29 cellular contexts compared by ENCODE assay signal in genomic region chr12:93199831-93200236, GRCh38.
A peak's percentile ranks its signal among the peaks of the same experiment; 100 is the strongest.
DNase-seq lines count a peak whose midpoint lies in the region; ATAC-seq, FAIRE-seq and TF ChIP-seq lines count a peak whose summit lies in the region.
"Had no signal": no experiment of that assay in that cellular context is flagged by ENCODE, and none has a peak within 500 bp of the region (broad histone marks: within the 10 kb centered on the region; RNA-seq: fewer than 3 reads in every experiment).

No MANE protein-coding gene starts in this region.

- FAIRE-seq in astrocyte (lab: Jason Lieb, UNC), result no peak
- FAIRE-seq: colon had no signal

- H3K36me3 Mint-ChIP-seq in Caco-2 (ENCODE audit: insufficient read depth, unreplicated experiment) (no peaks in the 10 kb centered on the region), astrocyte (ENCODE audit: low read depth, unreplicated experiment) (no peaks in the 10 kb centered on the region), T-helper 17 cell (ENCODE audit: low read depth) (no peaks in the 10 kb centered on the region)
- H3K36me3 Mint-ChIP-seq: activated naive CD4-positive, alpha-beta T cell treated with anti-CD3 and anti-CD28 coated beads, Interleukin-2, amount 50 U/mL, for 24 hours; natural killer cell treated with Interleukin-12 subunit alpha and Interleukin-12 subunit beta and Interleukin-15 and Interleukin-18, amount 100 ng/mL, for 72 hours had no signal

- H3K27ac Mint-ChIP-seq in Caco-2 (ENCODE audit: unreplicated experiment) (peak overlapping the region; percentile 12), astrocyte (ENCODE audit: unreplicated experiment) (no peak overlapping the region), T-helper 17 cell (no peak overlapping the region)
- H3K27ac Mint-ChIP-seq: activated naive CD4-positive, alpha-beta T cell treated with anti-CD3 and anti-CD28 coated beads, Interleukin-2, amount 50 U/mL, for 24 hours; activated T-helper 1 cell treated with anti-CD3 and anti-CD28 coated beads, Interleukin-12 subunit alpha, Interleukin-12 subunit beta, Interleukin-2, Interleukin-4 antibody, amounts not matched to agents 30 ng/mL and 10 ng/mL and 1 ng/mL, durations not matched to agents 14 hours and 24 hours and 36 hours; effector memory CD8-positive, alpha-beta T cell; H9; natural killer cell treated with Interleukin-12 subunit alpha and Interleukin-12 subunit beta and Interleukin-15 and Interleukin-18, amount 100 ng/mL, for 72 hours; T-helper 1 cell treated with Interleukin-12 subunit alpha and Interleukin-12 subunit beta and Interleukin-4 antibody, amounts not matched to agents 30 μg/mL and 1 μg/mL, for 36 hours had no signal

- H3K4me2 ChIP-seq in GM23248 (ENCODE audit: unreplicated experiment) (no peak overlapping the region), astrocyte (ENCODE audit: low read length) (peak overlapping the region; percentile 15)
- H3K4me2 ChIP-seq: BLaER1 treated with 17β-estradiol and CSF1 and Interleukin-3, amounts not matched to agents 10 nM and 100 nM had no signal

- H3K4me1 Mint-ChIP-seq in Caco-2 (ENCODE audit: low read depth, unreplicated experiment), result peaks cover 43% of the 10 kb centered on the region
- peaks cover 21% of the 10 kb centered on the region for H3K4me1 Mint-ChIP-seq in astrocyte (ENCODE audit: low read depth, unreplicated experiment)
- H3K4me1 Mint-ChIP-seq in T-helper 17 cell, result no peaks in the 10 kb centered on the region
- H3K4me1 Mint-ChIP-seq: activated naive CD4-positive, alpha-beta T cell treated with anti-CD3 and anti-CD28 coated beads, Interleukin-2, amount 50 U/mL, for 24 hours had no signal

- H3K27ac ChIP-seq in GM23248 (no peak overlapping the region), astrocyte (ENCODE audit: low read depth, low read length) (no peak overlapping the region)
- H3K27ac ChIP-seq: ascending aorta; BLaER1 treated with 17β-estradiol and CSF1 and Interleukin-3, amounts not matched to agents 10 nM and 100 nM; esophagus squamous epithelium; parathyroid adenoma; Peyer's patch; SJSA1 had no signal

- H4K20me1 ChIP-seq in GM23248 (ENCODE audit: insufficient read depth) (no peaks in the 10 kb centered on the region), astrocyte (ENCODE audit: insufficient read depth, low read length) (no peaks in the 10 kb centered on the region)
- H4K20me1 ChIP-seq: BLaER1 treated with 17β-estradiol and CSF1 and Interleukin-3, amounts not matched to agents 10 nM and 100 nM had no signal

- H3F3A ChIP-seq in GM23248 (ENCODE audit: insufficient read depth), result peaks cover 27% of the 10 kb centered on the region

- POLR2A ChIA-PET in Caco-2 (lab: Charles Lee), result no interaction called here

- no peak overlapping the region for H3K9ac ChIP-seq in GM23248
- H3K9ac ChIP-seq in astrocyte (ENCODE audit: low read length), result no peak overlapping the region
- H3K9ac ChIP-seq: BLaER1 treated with 17β-estradiol and CSF1 and Interleukin-3, amounts not matched to agents 10 nM and 100 nM; parathyroid adenoma had no signal

- DNase-seq in Caco-2 (no peak), GM23248 (peak; percentile 13), astrocyte (ENCODE audit: low read depth) (peak; percentile 60), kidney tubule cell (ENCODE audit: low spot score) (peak; percentile 6), DMS153 (lab: John Stamatoyannopoulos, UW) (no peak), T-helper 17 cell (no peak), germinal center (ENCODE audit: low spot score) (no peak)
- DNase-seq: ACHN; activated CD4-positive, alpha-beta T cell treated with anti-CD3 and anti-CD28 coated beads for 48 hours; Calu3; effector memory CD8-positive, alpha-beta T cell; esophagus squamous epithelium; H9; head of caudate nucleus; NCI-H1694 treated with DMSO at 0.1 percent for 48 hours; NCI-H2227 treated with DMSO at 0.1 percent for 48 hours; NCI-H82; Peyer's patch had no signal

- H3K4me3 Mint-ChIP-seq in Caco-2 (ENCODE audit: unreplicated experiment) (no peak overlapping the region), astrocyte (ENCODE audit: unreplicated experiment) (no peak overlapping the region), T-helper 17 cell (no peak overlapping the region)
- H3K4me3 Mint-ChIP-seq: activated naive CD4-positive, alpha-beta T cell treated with anti-CD3 and anti-CD28 coated beads, Interleukin-2, amount 50 U/mL, for 24 hours; activated T-helper 1 cell treated with anti-CD3 and anti-CD28 coated beads, Interleukin-12 subunit alpha, Interleukin-12 subunit beta, Interleukin-2, Interleukin-4 antibody, amounts not matched to agents 30 ng/mL and 10 ng/mL and 1 ng/mL, durations not matched to agents 14 hours and 24 hours and 36 hours; effector memory CD8-positive, alpha-beta T cell; H9; natural killer cell treated with Interleukin-12 subunit alpha and Interleukin-12 subunit beta and Interleukin-15 and Interleukin-18, amount 100 ng/mL, for 72 hours; T-helper 1 cell treated with Interleukin-12 subunit alpha and Interleukin-12 subunit beta and Interleukin-4 antibody, amounts not matched to agents 30 μg/mL and 1 μg/mL, for 36 hours had no signal

- H3K9me3 ChIP-seq in Caco-2 (no peaks in the 10 kb centered on the region), GM23248 (ENCODE audit: low read depth) (no peaks in the 10 kb centered on the region), astrocyte (ENCODE audit: insufficient read depth, low read depth, low read length) (no peaks in the 10 kb centered on the region), T-helper 17 cell (ENCODE audit: control insufficient read depth, low read length, poor library complexity, severe bottlenecking) (no peaks in the 10 kb centered on the region)
- H3K9me3 ChIP-seq: ascending aorta, esophagus squamous epithelium, Peyer's patch, SJSA1 had no signal

- no TSS peak for BruUV-seq in Caco-2 (replicated peaks; lab: Mats Ljungman, UMichigan)

- no peaks in the 10 kb centered on the region for H3K27me3 ChIP-seq in Caco-2 (replicated peaks; ENCODE audit: control insufficient read depth, insufficient read depth, low read length)
- no peaks in the 10 kb centered on the region for H3K27me3 ChIP-seq in GM23248 (replicated peaks; ENCODE audit: insufficient read depth)
- no peaks in the 10 kb centered on the region for H3K27me3 ChIP-seq in astrocyte (ENCODE audit: insufficient read depth, low read length)
- H3K27me3 ChIP-seq: ascending aorta; BLaER1 treated with 17β-estradiol and CSF1 and Interleukin-3, amounts not matched to agents 10 nM and 100 nM; esophagus squamous epithelium; Peyer's patch; SJSA1 had no signal

- intact Hi-C loops in Caco-2 (cut with micrococcal nuclease; ENCODE audit: unreplicated experiment), result no loop called here

- TF ChIP-seq CTCF in Caco-2 (IDR thresholded peaks at IDR 0.05; ENCODE audit: insufficient read depth in 1 of 2, low read depth in 1 of 2, low read length in 1 of 2, severe bottlenecking in 1 of 2, unreplicated experiment in 1 of 2) (no peak), astrocyte (IDR thresholded peaks at IDR 0.05; ENCODE audit: insufficient read depth, low read depth, low read length) (no peak)

- H3K4me3 ChIP-seq in Caco-2 (ENCODE audit: low read depth, low read length) (no peak overlapping the region), GM23248 (no peak overlapping the region), astrocyte (ENCODE audit: insufficient read depth, low read depth, low read length) (no peak overlapping the region)
- H3K4me3 ChIP-seq: ascending aorta; BLaER1 treated with 17β-estradiol and CSF1 and Interleukin-3, amounts not matched to agents 10 nM and 100 nM; esophagus squamous epithelium; Peyer's patch; SJSA1 had no signal

- H2AFZ ChIP-seq in GM23248, result no peak overlapping the region
- H2AFZ ChIP-seq in astrocyte (ENCODE audit: low read depth, low read length), result no peak overlapping the region
- H2AFZ ChIP-seq: parathyroid adenoma had no signal

- H3K4me1 ChIP-seq in Caco-2 (peaks cover 38% of the 10 kb centered on the region), GM23248 (ENCODE audit: insufficient read depth) (peaks cover 29% of the 10 kb centered on the region), astrocyte (ENCODE audit: insufficient read depth, low read length) (peaks cover 33% of the 10 kb centered on the region)
- H3K4me1 ChIP-seq: Peyer's patch had no signal

- 84 to 87% methylated on average over 2 of the region's 2 CpGs for WGBS in GM23248 (ENCODE audit: low coverage in 1 of 2, low lambda C conversion rate in 2 of 2, missing lambda C conversion rate in 2 of 2), 2 experiments

- H3K36me3 ChIP-seq in Caco-2 (ENCODE audit: control insufficient read depth, insufficient read depth, low read length), result no peaks in the 10 kb centered on the region
- H3K36me3 ChIP-seq in GM23248 (ENCODE audit: low read depth), result no peaks in the 10 kb centered on the region
- H3K36me3 ChIP-seq in astrocyte (ENCODE audit: insufficient read depth, low read length), result no peaks in the 10 kb centered on the region
- H3K36me3 ChIP-seq: ascending aorta; BLaER1 treated with 17β-estradiol and CSF1 and Interleukin-3, amounts not matched to agents 10 nM and 100 nM; esophagus squamous epithelium; Peyer's patch; SJSA1 had no signal

- CTCF ChIA-PET in Caco-2 (lab: Charles Lee), result no interaction called here

- no peaks in the 10 kb centered on the region for H3K27me3 Mint-ChIP-seq in Caco-2 (ENCODE audit: insufficient read depth, unreplicated experiment)
- H3K27me3 Mint-ChIP-seq in astrocyte (ENCODE audit: low read depth, unreplicated experiment), result no peaks in the 10 kb centered on the region
- H3K27me3 Mint-ChIP-seq in T-helper 17 cell, result peaks cover 44% of the 10 kb centered on the region

- H3K79me2 ChIP-seq in GM23248 (ENCODE audit: insufficient read depth) (no peaks in the 10 kb centered on the region), astrocyte (ENCODE audit: insufficient read depth, low read length) (no peaks in the 10 kb centered on the region)
- H3K79me2 ChIP-seq: parathyroid adenoma had no signal

- no peak for ATAC-seq in HG02884 (IDR thresholded peaks at IDR 0.05; ENCODE audit: unreplicated experiment)
- no peak for ATAC-seq in T-helper 17 cell
- ATAC-seq: effector memory CD8-positive, alpha-beta T cell; left lobe of liver; natural killer cell treated with Interleukin-12 subunit alpha and Interleukin-12 subunit beta and Interleukin-15 and Interleukin-18, amount 100 ng/mL, for 72 hours had no signal

- H3K9me2 ChIP-seq in GM23248 (ENCODE audit: insufficient read depth), result no peaks in the 10 kb centered on the region

- in situ Hi-C loops in GM23248 (cut with MboI), result no loop called here

- H3K9me3 Mint-ChIP-seq in Caco-2 (ENCODE audit: unreplicated experiment) (peaks cover 10% of the 10 kb centered on the region), astrocyte (ENCODE audit: unreplicated experiment) (no peaks in the 10 kb centered on the region)
- H3K9me3 Mint-ChIP-seq: activated naive CD4-positive, alpha-beta T cell treated with anti-CD3 and anti-CD28 coated beads, Interleukin-2, amount 50 U/mL, for 24 hours; activated T-helper 1 cell treated with anti-CD3 and anti-CD28 coated beads, Interleukin-12 subunit alpha, Interleukin-12 subunit beta, Interleukin-2, Interleukin-4 antibody, amounts not matched to agents 30 ng/mL and 10 ng/mL and 1 ng/mL, durations not matched to agents 14 hours and 24 hours and 36 hours; effector memory CD8-positive, alpha-beta T cell; H9; natural killer cell treated with Interleukin-12 subunit alpha and Interleukin-12 subunit beta and Interleukin-15 and Interleukin-18, amount 100 ng/mL, for 72 hours; T-helper 1 cell treated with Interleukin-12 subunit alpha and Interleukin-12 subunit beta and Interleukin-4 antibody, amounts not matched to agents 30 μg/mL and 1 μg/mL, for 36 hours had no signal

Comparison
In these comparisons a context has a peak if more than half of its experiments do, and no peak if none do; other contexts are left out.
1. DNase-seq: peak in GM23248 (single experiment), astrocyte (single experiment) and kidney tubule cell (single experiment); none in Caco-2 (0 of 2), DMS153 (single experiment), T-helper 17 cell (0 of 3) and germinal center (single experiment).